Comparison of ENCODE assay signal across 8 cellular contexts in genomic region chr12:75390899-75391538, GRCh38.
A peak's percentile ranks its signal among the peaks of the same experiment; 100 is the strongest.
DNase-seq lines count a peak whose midpoint lies in the region; ATAC-seq and TF ChIP-seq lines count a peak whose summit lies in the region.

GLIPR1L2 (plus strand) TSS chr12:75391089; CDS start chr12:75391117, 28 bp downstream.

- peak; percentile 92 for TF ChIP-seq CTCF in AG04449 (IDR thresholded peaks at IDR 0.05; ENCODE audit: insufficient read depth, low read length, missing control alignments)

- H3K9me3 Mint-ChIP-seq in central memory CD8-positive, alpha-beta T cell = no peaks in the 10 kb centered on the region

- H3K4me3 ChIP-seq in AG04449 (ENCODE audit: low read depth, low read length) = peak within 1 kb of the TSS; percentile 66

- H3K4me1 Mint-ChIP-seq in central memory CD8-positive, alpha-beta T cell = peaks cover 45% of the 10 kb centered on the region

- H3K36me3 Mint-ChIP-seq in central memory CD8-positive, alpha-beta T cell (ENCODE audit: insufficient read depth) = peaks cover 16% of the 10 kb centered on the region

- POLR2A ChIA-PET in AG04449 (lab: Yijun Ruan, JAX) = interaction anchor here (2.2 kb wide), 1 partner anchor 90 kb away, joined by 11 read pairs; the partner anchor contains the start of gene GLIPR1

- CTCF ChIA-PET in AG04449 (lab: Yijun Ruan, JAX) = interaction anchor here (0.7 to 4.2 kb wide), 35 partner anchors 8 to 702 kb away, joined by 3 to 86 read pairs (median 5); partner anchors contain the start of genes CAPS2, GLIPR1 and GLIPR1L1

- DNase-seq in AG04449 (ENCODE audit: low read depth, low spot score) = peak; percentile 84
- DNase-seq in NCI-H2196 treated with DMSO at 0.1 percent for 48 hours (lab: John Stamatoyannopoulos, UW; ENCODE audit: unreplicated experiment) = peak; percentile 93
- DNase-seq in activated CD4-positive, CD25-positive, alpha-beta regulatory T cell treated with anti-CD3 and anti-CD28 coated beads, Interleukin-2, amount 50 U/mL, for 16 hours (ENCODE audit: low read depth, low spot score) = peak; percentile 72
- peak; percentile 75 to 81 for DNase-seq in central memory CD8-positive, alpha-beta T cell (ENCODE audit: low spot score in 2 of 2)
- peak; percentile 98 for DNase-seq in iris pigment epithelial cell (ENCODE audit: low read depth)
- DNase-seq in stimulated activated CD4-positive, alpha-beta T cell treated with anti-CD3 and anti-CD28 coated beads, Interleukin-12 subunit alpha, Interleukin-12 subunit beta, amount 100 ng/mL, for 24 hours (ENCODE audit: low read depth in 2 of 2) = peak; percentile 78 to 86

- H3K27me3 Mint-ChIP-seq in central memory CD8-positive, alpha-beta T cell = no peaks in the 10 kb centered on the region

- H3K27ac Mint-ChIP-seq in central memory CD8-positive, alpha-beta T cell (ENCODE audit: low read depth) = peak within 1 kb of the TSS; percentile 94

- peak within 1 kb of the TSS; percentile 90 for H3K4me3 Mint-ChIP-seq in central memory CD8-positive, alpha-beta T cell

- peak; percentile 94 for ATAC-seq in GM18870 (IDR thresholded peaks at IDR 0.05; ENCODE audit: unreplicated experiment)
- peak; percentile 99 for ATAC-seq in HG03135 (IDR thresholded peaks at IDR 0.05; ENCODE audit: unreplicated experiment)
- ATAC-seq in central memory CD8-positive, alpha-beta T cell (replicated peaks; ENCODE audit: extremely low read depth, poor library complexity, severe bottlenecking) = peak; percentile 81

Comparison
In these comparisons a context has a peak if more than half of its experiments do, and no peak if none do; other contexts are left out.
1. Peak in every context shown above with its lines: DNase-seq, ATAC-seq and H3K4me3 ChIP-seq.